ENCODE assay signal across 19 cellular contexts in the genomic region with DNA sequence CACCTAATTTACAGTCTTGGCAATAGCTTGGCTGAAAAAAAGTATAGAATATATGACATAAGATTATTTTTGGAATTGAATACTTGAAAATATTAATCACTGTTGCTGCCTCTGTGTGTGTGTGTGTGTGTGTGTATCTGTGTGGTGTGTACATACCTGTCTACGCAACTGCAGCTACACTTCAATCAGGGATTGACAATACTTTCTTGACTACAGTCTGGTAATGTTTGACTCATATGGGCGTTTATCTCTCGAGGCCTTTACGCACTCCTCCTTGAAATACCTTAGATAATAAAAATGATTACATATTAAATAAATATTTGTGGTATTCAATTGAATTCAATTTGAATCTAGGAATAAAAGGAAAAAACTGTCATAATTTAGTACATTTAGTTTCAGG.
A peak's percentile ranks its signal among the peaks of the same experiment; 100 is the strongest.
DNase-seq lines count a peak whose midpoint lies in the region; ATAC-seq and TF ChIP-seq lines count a peak whose summit lies in the region.
"Had no signal": no experiment of that assay in that cellular context is flagged by ENCODE, and none has a peak within 500 bp of the region (broad histone marks: within the 10 kb centered on the region; RNA-seq: fewer than 3 reads in every experiment).

No MANE protein-coding gene starts in this region.

- TF ChIP-seq CTCF in Calu3 (IDR thresholded peaks at IDR 0.05; ENCODE audit: unreplicated experiment) (no peak), fibroblast of pulmonary artery (IDR thresholded peaks at IDR 0.05; ENCODE audit: low read length, missing control alignments) (no peak)

- H3K27me3 Mint-ChIP-seq in Calu3 (ENCODE audit: unreplicated experiment) (no peaks in the 10 kb centered on the region), T-cell (no peaks in the 10 kb centered on the region)
- H3K27me3 Mint-ChIP-seq: CD4-positive, alpha-beta T cell; CD8-positive, alpha-beta memory T cell had no signal

- H3K27ac Mint-ChIP-seq in Calu3 (ENCODE audit: unreplicated experiment) (no peak overlapping the region), T-cell (no peak overlapping the region)
- H3K27ac Mint-ChIP-seq: CD14-positive monocyte; CD4-positive, alpha-beta T cell; CD8-positive, alpha-beta memory T cell; GM23338; H9 had no signal

- H3K4me3 Mint-ChIP-seq in Calu3 (ENCODE audit: low read depth, unreplicated experiment) = no peak overlapping the region
- no peak overlapping the region for H3K4me3 Mint-ChIP-seq in T-cell
- H3K4me3 Mint-ChIP-seq: CD14-positive monocyte; CD4-positive, alpha-beta T cell; CD8-positive, alpha-beta memory T cell; GM23338; H9 had no signal

- CTCF ChIA-PET in Calu3 (lab: Charles Lee) (interaction anchor here (0.6 kb wide), 1 partner anchor 97 kb away, joined by 3 read pairs; no protein-coding TSS in a partner anchor), T-cell (lab: Charles Lee) (interaction anchor here in 1 of 2 donors (0.6 kb wide), 1 partner anchor 468 kb away, joined by 3 read pairs; no protein-coding TSS in a partner anchor)

- intact Hi-C loops in Calu3 (cut with micrococcal nuclease; ENCODE audit: unreplicated experiment) = no loop called here

- no peaks in the 10 kb centered on the region for H3K4me1 Mint-ChIP-seq in Calu3 (ENCODE audit: low read depth, unreplicated experiment)
- no peaks in the 10 kb centered on the region for H3K4me1 Mint-ChIP-seq in T-cell
- H3K4me1 Mint-ChIP-seq: CD14-positive monocyte; CD8-positive, alpha-beta memory T cell; GM23338; H9 had no signal

- no TSS peak for BruUV-seq in Calu3 (replicated peaks; lab: Mats Ljungman, UMichigan)

- H3K36me3 Mint-ChIP-seq in Calu3 (ENCODE audit: insufficient read depth, unreplicated experiment) = no peaks in the 10 kb centered on the region
- H3K36me3 Mint-ChIP-seq in T-cell = no peaks in the 10 kb centered on the region
- H3K36me3 Mint-ChIP-seq: CD14-positive monocyte; CD8-positive, alpha-beta memory T cell had no signal

- no peak overlapping the region for H3K4me3 ChIP-seq in fibroblast of pulmonary artery (replicated peaks; ENCODE audit: low read depth, low read length)
- H3K4me3 ChIP-seq: BLaER1 treated with 17β-estradiol and CSF1 and Interleukin-3, amounts not matched to agents 10 nM and 100 nM; GM23338 had no signal

- H3K9me3 Mint-ChIP-seq in Calu3 (ENCODE audit: low read depth, unreplicated experiment) (peaks cover 7% of the 10 kb centered on the region), T-cell (peaks cover 2 to 13% (median 13%) of the 10 kb centered on the region in 3 donors)
- H3K9me3 Mint-ChIP-seq: H9 had no signal

- ATAC-seq in HG02610 (IDR thresholded peaks at IDR 0.05; ENCODE audit: unreplicated experiment) = no peak
- ATAC-seq in T-cell (replicated peaks in 1 of 4) = no peak
- ATAC-seq: GM23338, HCT116 had no signal

- POLR2A ChIA-PET in T-cell (lab: Charles Lee) = interaction anchor here in 1 of 2 donors (0.7 kb wide), 1 partner anchor 54 kb away, joined by 11 read pairs; no protein-coding TSS in a partner anchor

- DNase-seq in Calu3 (peak; percentile 2), amniotic epithelial cell (ENCODE audit: low read depth) (peak; percentile 6), fibroblast of pulmonary artery (ENCODE audit: low read depth) (peak; percentile 3), mucosa of gallbladder (ENCODE audit: low spot score) (peak; percentile 26), T-cell (no peak), T1000 (lab: John Stamatoyannopoulos, UW) (no peak)
- DNase-seq: AML-193; BE2C; CD4-positive, alpha-beta T cell; CD8-positive, alpha-beta memory T cell; DMS53; DMS79 treated with DMSO at 0.1 percent for 48 hours; GF-D8; H9 had no signal

Comparison
In these comparisons a context has a peak if more than half of its experiments do, and no peak if none do; other contexts are left out.
1. DNase-seq: peak in Calu3 (single experiment), amniotic epithelial cell (single experiment), fibroblast of pulmonary artery (single experiment) and mucosa of gallbladder (single experiment); none in T-cell (0 of 34) and T1000 (single experiment).